ENCODE assay signal across 24 cellular contexts in genomic region chr11:86207413-86207812, GRCh38. TPM values are rescaled to one million over a fixed set of nuclear protein-coding genes. Genes with fewer than 3 reads are reported as not detected.
DNase-seq lines count a peak whose midpoint lies in the region; ATAC-seq, FAIRE-seq and TF ChIP-seq lines count a peak whose summit lies in the region.
"Had no signal": no experiment of that assay in that cellular context is flagged by ENCODE, and none has a peak within 500 bp of the region (broad histone marks: within the 10 kb centered on the region; RNA-seq: fewer than 3 reads in every experiment).

No MANE protein-coding gene starts in this region.

- H3K4me1 ChIP-seq in Caco-2 (peaks cover 56% of the 10 kb centered on the region), K562 (replicated peaks in 1 of 2; ENCODE audit: control insufficient read depth in 2 of 2, insufficient read depth in 2 of 2, low read length in 2 of 2) (peaks cover 7 to 21% of the 10 kb centered on the region in 2 experiments)

- TF ChIP-seq RAD21 in K562 (CRISPR knock-in tag; conservative IDR thresholded peaks at IDR 0.05 in 1 of 2, IDR thresholded peaks at IDR 0.05 in 1 of 2): no peak

- BruUV-seq in Caco-2 (replicated peaks; lab: Mats Ljungman, UMichigan) (no TSS peak), K562 (replicated peaks; lab: Mats Ljungman, UMichigan) (no TSS peak)

- no peak overlapping the region for H3K4me3 ChIP-seq in Caco-2 (ENCODE audit: low read depth, low read length)
- H3K4me3 ChIP-seq in K562: no peak overlapping the region
- H3K4me3 ChIP-seq: BLaER1 treated with 17β-estradiol and CSF1 and Interleukin-3, amounts not matched to agents 10 nM and 100 nM; GM12878 had no signal

- H3K9me1 ChIP-seq in K562 (ENCODE audit: control insufficient read depth, insufficient read depth, low read length): no peaks in the 10 kb centered on the region

- H3K4me2 ChIP-seq in K562 (ENCODE audit: insufficient read depth, low read length): no peak overlapping the region
- H3K4me2 ChIP-seq: BLaER1 treated with 17β-estradiol and CSF1 and Interleukin-3, amounts not matched to agents 10 nM and 100 nM had no signal

- TF ChIP-seq POLR2A in H54 (IDR thresholded peaks at IDR 0.05; ENCODE audit: low read depth, low read length): no peak
- TF ChIP-seq POLR2A in K562 (conservative IDR thresholded peaks at IDR 0.05): no peak

- no peak for TF ChIP-seq CTCF in Caco-2 (IDR thresholded peaks at IDR 0.05; ENCODE audit: insufficient read depth in 1 of 2, low read depth in 1 of 2, low read length in 1 of 2, severe bottlenecking in 1 of 2, unreplicated experiment in 1 of 2)
- no peak for TF ChIP-seq CTCF in K562 (IDR thresholded peaks at IDR 0.05 in 2 of 3, conservative IDR thresholded peaks at IDR 0.05 in 1 of 3; ENCODE audit: insufficient read depth in 2 of 3, low read depth in 1 of 3, low read length in 3 of 3)

- no peak overlapping the region for H3K9ac ChIP-seq in K562 (ENCODE audit: insufficient read depth in 1 of 2, low read depth in 2 of 2, low read length in 2 of 2)
- H3K9ac ChIP-seq: BLaER1 treated with 17β-estradiol and CSF1 and Interleukin-3, amounts not matched to agents 10 nM and 100 nM had no signal

- no peaks in the 10 kb centered on the region for H4K20me1 ChIP-seq in K562 (replicated peaks; ENCODE audit: control insufficient read depth, insufficient read depth, low read length)
- H4K20me1 ChIP-seq: BLaER1 treated with 17β-estradiol and CSF1 and Interleukin-3, amounts not matched to agents 10 nM and 100 nM had no signal

- in situ Hi-C loops in K562 (cut with MboI): no loop called here

- intact Hi-C loops in Caco-2 (cut with micrococcal nuclease; ENCODE audit: unreplicated experiment): no loop called here
- intact Hi-C loops in K562 (cut with micrococcal nuclease): no loop called here

- ATAC-seq in K562 (no peak), left lobe of liver (no peak)
- ATAC-seq: CD8-positive, alpha-beta T cell; GM12878 had no signal

- H3K27ac ChIP-seq in K562 (ENCODE audit: extremely low read depth, low read depth, low read length): no peak overlapping the region
- H3K27ac ChIP-seq: BLaER1 treated with 17β-estradiol and CSF1 and Interleukin-3, amounts not matched to agents 10 nM and 100 nM; C4-2B had no signal

- peak overlapping the region; percentile 3 for H3K4me3 Mint-ChIP-seq in Caco-2 (ENCODE audit: unreplicated experiment)
- H3K4me3 Mint-ChIP-seq: B cell; CD4-positive, alpha-beta T cell; CD8-positive, alpha-beta T cell had no signal

- H3K9me3 ChIP-seq in Caco-2 (peaks cover 3% of the 10 kb centered on the region; the same call in 1 of the 2 replicates), K562 (replicated peaks; ENCODE audit: control insufficient read depth, insufficient read depth, low read depth, low read length) (no peaks in the 10 kb centered on the region)

- POLR2A ChIA-PET in Caco-2 (lab: Charles Lee): no interaction called here
- POLR2A ChIA-PET in K562 (lab: Yijun Ruan, JAX): interaction anchor here (0.6 kb wide), 1 partner anchor 555 kb away, joined by 4 read pairs; no protein-coding TSS in a partner anchor

- H3K9me3 Mint-ChIP-seq in Caco-2 (ENCODE audit: unreplicated experiment): no peaks in the 10 kb centered on the region
- H3K9me3 Mint-ChIP-seq: CD4-positive, alpha-beta T cell; CD8-positive, alpha-beta T cell had no signal

- no peaks in the 10 kb centered on the region for H3K36me3 ChIP-seq in Caco-2 (ENCODE audit: control insufficient read depth, insufficient read depth, low read length)
- no peaks in the 10 kb centered on the region for H3K36me3 ChIP-seq in K562 (ENCODE audit: control insufficient read depth, insufficient read depth, low read length)
- H3K36me3 ChIP-seq: BLaER1 treated with 17β-estradiol and CSF1 and Interleukin-3, amounts not matched to agents 10 nM and 100 nM had no signal

- peak overlapping the region; percentile 39 for H3K27ac Mint-ChIP-seq in Caco-2 (ENCODE audit: unreplicated experiment)
- H3K27ac Mint-ChIP-seq: B cell; CD4-positive, alpha-beta T cell; CD8-positive, alpha-beta T cell had no signal

- DNase-seq in Caco-2: no peak
- no peak for DNase-seq in H54 (ENCODE audit: insufficient read length, low spot score)
- DNase-seq in K562 (ENCODE audit: extremely low read depth in 1 of 4, low spot score in 3 of 4): no peak
- no peak for DNase-seq in left lobe of liver (ENCODE audit: low spot score)
- DNase-seq in activated CD8-positive, alpha-beta memory T cell treated with anti-CD3 and anti-CD28 coated beads, Interleukin-2, amount 50 U/mL, for 48 hours: no peak
- DNase-seq in stimulated activated CD8-positive, alpha-beta memory T cell treated with anti-CD3 and anti-CD28 coated beads, Interleukin-4, amount 100 ng/mL, for 48 hours: no peak
- DNase-seq: 8988T; AML-193; Calu3; CD4-positive, alpha-beta T cell; CD8-positive, alpha-beta T cell; DMS 273 treated with DMSO at 0.1 percent for 48 hours; DMS153; DMS53; DMS79; DND-41; EL; GDM1 had no signal

- no peak overlapping the region for H2AFZ ChIP-seq in K562 (ENCODE audit: low read depth, low read length)

- peaks cover 44% of the 10 kb centered on the region for H3K4me1 Mint-ChIP-seq in Caco-2 (ENCODE audit: low read depth, unreplicated experiment)

- H3K27me3 ChIP-seq in Caco-2 (replicated peaks; ENCODE audit: control insufficient read depth, insufficient read depth, low read length): no peaks in the 10 kb centered on the region
- no peaks in the 10 kb centered on the region for H3K27me3 ChIP-seq in K562 (ENCODE audit: control insufficient read depth in 2 of 2, insufficient read depth in 2 of 2, low read length in 2 of 2)
- H3K27me3 ChIP-seq: BLaER1 treated with 17β-estradiol and CSF1 and Interleukin-3, amounts not matched to agents 10 nM and 100 nM had no signal

- H3K36me3 Mint-ChIP-seq in Caco-2 (ENCODE audit: insufficient read depth, unreplicated experiment): peaks cover 11% of the 10 kb centered on the region
- H3K36me3 Mint-ChIP-seq: CD8-positive, alpha-beta T cell had no signal

- CTCF ChIA-PET in Caco-2 (lab: Charles Lee): interaction anchor here (0.7 kb wide), 1 partner anchor 231 kb away, joined by 3 read pairs; no protein-coding TSS in a partner anchor
- CTCF ChIA-PET in K562 (lab: Yijun Ruan, JAX; ENCODE audit: low intra/inter-chr PET ratio): no interaction called here

- FAIRE-seq in H54 (lab: Jason Lieb, UNC) (peak; percentile 15), K562 (lab: Jason Lieb, UNC) (no peak)
- FAIRE-seq: A204.1, GM12878, GM19239 had no signal

- no peak for TF ChIP-seq EP300 in K562 (IDR thresholded peaks at IDR 0.05; ENCODE audit: low read length)

- no peaks in the 10 kb centered on the region for H3K79me2 ChIP-seq in K562 (ENCODE audit: control insufficient read depth, insufficient read depth, low read length)

- H3K27me3 Mint-ChIP-seq in Caco-2 (ENCODE audit: insufficient read depth, unreplicated experiment): no peaks in the 10 kb centered on the region
- H3K27me3 Mint-ChIP-seq: B cell; CD4-positive, alpha-beta T cell had no signal

- 61% methylated on average over 2 of the region's 2 CpGs for WGBS in K562 (ENCODE audit: insufficient coverage, low coverage, missing lambda C conversion rate)

TF ChIP-seq in K562, 482 proteins besides CTCF, POLR2A, EP300 and RAD21:
- TF ChIP-seq ZNF583 (CRISPR knock-in tag; IDR thresholded peaks at IDR 0.05) (peak; percentile 96), HNRNPH1 (optimal IDR thresholded peaks at IDR 0.05; ENCODE audit: low read depth, low read length) (no peak)
TF ChIP-seq in K562: peak in this region for 1.

RNA-seq across cellular contexts. Expression of gene EED, which starts 37.1 kb away (rescaled TPM):
- 68.3 and 75.5 TPM in 2 replicates for total RNA-seq in Caco-2 (2022)
- 50.8 and 171 TPM in 2 replicates for total RNA-seq in K562 (2011; cell fraction: chromatin; rRNA removed; ENCODE audit: low replicate concordance)
- total RNA-seq in K562 (2011; cell fraction: nucleolus; rRNA removed): 21.7 and 26.6 TPM in 2 replicates
- total RNA-seq in K562 (2011; cell fraction: nucleoplasm; rRNA removed): 72.6 and 106 TPM in 2 replicates
- total RNA-seq in K562 (2014; rRNA removed): 33.0 and 34.4 TPM in 2 replicates
- 57.1 and 62.6 TPM in 2 replicates for total RNA-seq in K562 (2014; rRNA removed; fragmentation: Illumina TruSeq; extraction: Trizol)
- 51.5 and 55.1 TPM in 2 replicates for total RNA-seq in K562 (2015; rRNA removed; fragmentation: Illumina TruSeq; extraction: Trizol)
- total RNA-seq in K562 (2021): 47.4 and 47.8 TPM in 2 replicates
- 61.6 and 99.5 TPM in 2 replicates for polyA plus RNA-seq in K562 (2011; rRNA removed)
- polyA plus RNA-seq in K562 (2011; cell fraction: cytosol; rRNA removed): 16.1 and 24.9 TPM in 2 replicates
- polyA plus RNA-seq in K562 (2011; cell fraction: nucleus; rRNA removed): 39.1 and 51.7 TPM in 2 replicates
- polyA plus RNA-seq in K562 (2012): 32.5 and 74.9 TPM in 2 replicates
- polyA plus RNA-seq in K562 (2014; fragmentation: Illumina TruSeq; extraction: Trizol): 41.9 and 43.1 TPM in 2 replicates
- polyA plus RNA-seq in K562 (2014; fragmentation: Nextera tagmentation; extraction: Ambion mirVana): 100 to 1,000 TPM; 108 to 110 TPM
- 47.3 and 48.0 TPM in 2 replicates for polyA plus RNA-seq in K562 (2014; rRNA removed)
- polyA minus RNA-seq in K562 (2011; rRNA and poly(A)+ RNA removed): 67.8 and 85.7 TPM in 2 replicates
- 20.5 and 31.8 TPM in 2 replicates for polyA minus RNA-seq in K562 (2011; cell fraction: cytosol; rRNA and poly(A)+ RNA removed)
- polyA minus RNA-seq in K562 (2011; cell fraction: nucleus; rRNA and poly(A)+ RNA removed): 45.6 and 53.3 TPM in 2 replicates
- total RNA-seq in left lobe of liver: 7.5 TPM
